ENCODE assay signal across 9 cellular contexts in genomic region chr14:23286904-23287479, GRCh38. TPM values are rescaled to one million over a fixed set of nuclear protein-coding genes. Genes with fewer than 3 reads are reported as not detected.
DNase-seq lines count a peak whose midpoint lies in the region; ATAC-seq and TF ChIP-seq lines count a peak whose summit lies in the region.
"Had no signal": no experiment of that assay in that cellular context is flagged by ENCODE, and none has a peak within 500 bp of the region (broad histone marks: within the 10 kb centered on the region; RNA-seq: fewer than 3 reads in every experiment).

No MANE protein-coding gene starts in this region.

- H3K27me3 Mint-ChIP-seq in stimulated activated naive CD8-positive, alpha-beta T cell treated with anti-CD3 and anti-CD28 coated beads, Interleukin-15, Interleukin-2, amounts not matched to agents 100 ng/mL and 50 ng/mL, for 24 hours, result no peaks in the 10 kb centered on the region

- H3K4me1 Mint-ChIP-seq in stimulated activated naive CD8-positive, alpha-beta T cell treated with anti-CD3 and anti-CD28 coated beads, Interleukin-15, Interleukin-2, amounts not matched to agents 100 ng/mL and 50 ng/mL, for 24 hours (ENCODE audit: low read depth), result peaks cover 31% of the 10 kb centered on the region

- H3K36me3 ChIP-seq in breast epithelium, result no peaks in the 10 kb centered on the region

- H3K27ac ChIP-seq in breast epithelium, result peak overlapping the region; percentile 97 to 99

- intact Hi-C loops in breast epithelium (cut with DNase I; ENCODE audit: low total_unique reads), result loop anchor here (10.0 kb wide), 1 partner anchor 78 kb away; the partner anchor contains the start of gene EFS

- H3K4me1 ChIP-seq in breast epithelium, result no peaks in the 10 kb centered on the region
- H3K4me1 ChIP-seq in mononuclear cell (ENCODE audit: insufficient read depth, low read length), result peaks cover 25% of the 10 kb centered on the region

- no peaks in the 10 kb centered on the region for H3K9me3 ChIP-seq in breast epithelium
- H3K9me3 ChIP-seq in mononuclear cell (ENCODE audit: low read depth, low read length), result no peaks in the 10 kb centered on the region

- TF ChIP-seq CTCF in breast epithelium (IDR thresholded peaks at IDR 0.05), result no peak

- H3K4me3 ChIP-seq in breast epithelium (peak overlapping the region; percentile 72 to 99 (median 92)), mononuclear cell (ENCODE audit: low read length) (peak overlapping the region; percentile 71)

- H3K27ac Mint-ChIP-seq in stimulated activated naive CD8-positive, alpha-beta T cell treated with anti-CD3 and anti-CD28 coated beads, Interleukin-15, Interleukin-2, amounts not matched to agents 100 ng/mL and 50 ng/mL, for 24 hours, result peak overlapping the region; percentile 95

- ATAC-seq in stimulated activated naive CD8-positive, alpha-beta T cell treated with anti-CD3 and anti-CD28 coated beads, Interleukin-15, Interleukin-2, amounts not matched to agents 100 U/mL and 50 U/mL, for 24 hours, result no peak
- ATAC-seq in HG03039 (IDR thresholded peaks at IDR 0.05; ENCODE audit: unreplicated experiment) (no peak), GM19395 (IDR thresholded peaks at IDR 0.05; ENCODE audit: unreplicated experiment) (no peak)

- H3K36me3 Mint-ChIP-seq in stimulated activated naive CD8-positive, alpha-beta T cell treated with anti-CD3 and anti-CD28 coated beads, Interleukin-15, Interleukin-2, amounts not matched to agents 100 ng/mL and 50 ng/mL, for 24 hours (ENCODE audit: low read depth), result peaks cover 8% of the 10 kb centered on the region

- no peak for TF ChIP-seq POLR2A in breast epithelium (IDR thresholded peaks at IDR 0.05)

- H3K27me3 ChIP-seq in breast epithelium (no peaks in the 10 kb centered on the region), mononuclear cell (ENCODE audit: insufficient read depth, low read length) (no peaks in the 10 kb centered on the region)

- no peak for DNase-seq in stimulated activated naive CD8-positive, alpha-beta T cell treated with anti-CD3 and anti-CD28 coated beads, Interleukin-15, Interleukin-2, amounts not matched to agents 100 U/mL and 50 U/mL, for 24 hours
- DNase-seq in breast epithelium (ENCODE audit: low spot score in 2 of 2) (no peak), NCI-H2029 treated with DMSO at 0.1 percent for 48 hours (lab: John Stamatoyannopoulos, UW) (no peak), NCI-H128 (lab: John Stamatoyannopoulos, UW; ENCODE audit: unreplicated experiment) (no peak)

- H3K4me3 Mint-ChIP-seq in stimulated activated naive CD8-positive, alpha-beta T cell treated with anti-CD3 and anti-CD28 coated beads, Interleukin-15, Interleukin-2, amounts not matched to agents 100 ng/mL and 50 ng/mL, for 24 hours, result peak overlapping the region; percentile 96

- H3K9me3 Mint-ChIP-seq in stimulated activated naive CD8-positive, alpha-beta T cell treated with anti-CD3 and anti-CD28 coated beads, Interleukin-15, Interleukin-2, amounts not matched to agents 100 ng/mL and 50 ng/mL, for 24 hours, result no peaks in the 10 kb centered on the region

RNA-seq across cellular contexts. Expression of gene HOMEZ, which starts 1.1 kb away (rescaled TPM):
- total RNA-seq in breast epithelium, result 10 to 100 TPM; 10.8 to 15.4 (median 12.0) TPM
- total RNA-seq in mononuclear cell, result 1.5 TPM

RNA-seq across cellular contexts. Expression of gene PPP1R3E, which starts 15.7 kb away (rescaled TPM):
- total RNA-seq in breast epithelium, result 10 to 100 TPM in 1 of 3 donors, 1 to 10 TPM in 2; 8.2 to 11.6 (median 9.4) TPM
- 12.5 TPM for total RNA-seq in mononuclear cell

RNA-seq across cellular contexts. Expression of gene BCL2L2, which starts 19.6 kb away (rescaled TPM):
- total RNA-seq in breast epithelium, result 10 to 100 TPM; 28.8 to 55.5 (median 48.2) TPM
- 3.4 TPM for total RNA-seq in mononuclear cell

RNA-seq across cellular contexts. Expression of gene PABPN1, which starts 34.3 kb away (rescaled TPM):
- total RNA-seq in breast epithelium (10 to 100 TPM; 45.9 to 87.2 (median 74.1) TPM), mononuclear cell (51.0 TPM)

RNA-seq across cellular contexts. Expression of gene RNF212B, which starts 49.3 kb away (rescaled TPM):
- total RNA-seq in breast epithelium, result not detected
- total RNA-seq in mononuclear cell, result 0.10 TPM
- total RNA-seq: T-helper 2 cell treated with Interferon-gamma antibody and Interleukin-4, amounts not matched to agents 100 ng/mL and 5 ng/mL, for 36 hours had no signal
